ENCODE assay signal across 1 cellular context in the genomic region with DNA sequence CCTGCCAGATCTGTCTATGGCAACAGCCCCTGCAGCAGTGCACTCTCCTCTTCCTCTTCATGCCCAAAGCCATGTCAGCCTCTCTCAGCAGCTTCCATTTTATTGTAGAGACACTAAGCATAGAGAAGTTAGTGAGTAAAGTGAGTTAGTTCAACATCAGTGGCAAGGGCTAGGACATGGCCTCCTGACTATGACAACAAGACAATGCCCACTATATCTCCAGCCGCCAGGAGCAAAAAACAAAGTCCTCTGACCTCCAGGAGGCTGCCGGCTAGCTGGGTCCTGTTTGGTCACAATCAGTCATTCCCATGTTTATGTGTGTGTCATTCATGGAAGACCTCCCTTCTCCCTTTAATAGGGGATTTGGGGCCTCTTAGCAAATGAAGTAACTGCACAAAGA.
A peak's percentile ranks its signal among the peaks of the same experiment; 100 is the strongest.
TF ChIP-seq lines count a peak whose summit lies in the region.

No MANE protein-coding gene starts in this region.

TF ChIP-seq in HepG2, 621 proteins besides CTCF, POLR2A, EP300 and RAD21:
- TF ChIP-seq, protein P1, sequence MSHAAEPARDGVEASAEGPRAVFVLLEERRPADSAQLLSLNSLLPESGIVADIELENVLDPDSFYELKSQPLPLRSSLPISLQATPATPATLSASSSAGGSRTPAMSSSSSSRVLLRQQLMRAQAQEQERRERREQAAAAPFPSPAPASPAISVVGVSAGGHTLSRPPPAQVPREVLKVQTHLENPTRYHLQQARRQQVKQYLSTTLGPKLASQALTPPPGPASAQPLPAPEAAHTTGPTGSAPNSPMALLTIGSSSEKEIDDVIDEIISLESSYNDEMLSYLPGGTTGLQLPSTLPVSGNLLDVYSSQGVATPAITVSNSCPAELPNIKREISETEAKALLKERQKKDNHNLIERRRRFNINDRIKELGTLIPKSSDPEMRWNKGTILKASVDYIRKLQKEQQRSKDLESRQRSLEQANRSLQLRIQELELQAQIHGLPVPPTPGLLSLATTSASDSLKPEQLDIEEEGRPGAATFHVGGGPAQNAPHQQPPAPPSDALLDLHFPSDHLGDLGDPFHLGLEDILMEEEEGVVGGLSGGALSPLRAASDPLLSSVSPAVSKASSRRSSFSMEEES (CRISPR knock-in tag; IDR thresholded peaks at IDR 0.05), result no peak
- TF ChIP-seq NCOR1 (IDR thresholded peaks at IDR 0.05; ENCODE audit: borderline replicate concordance, low read length) (peak; percentile 26; the same call in 1 of the 2 replicates), POGZ (CRISPR knock-in tag; IDR thresholded peaks at IDR 0.05) (peak; percentile 43), SOX6 (IDR thresholded peaks at IDR 0.05) (no peak), SOX6 (CRISPR knock-in tag; IDR thresholded peaks at IDR 0.05) (peak; percentile 66), GZF1 (CRISPR knock-in tag; IDR thresholded peaks at IDR 0.05) (no peak), TOE1 (CRISPR knock-in tag; IDR thresholded peaks at IDR 0.05) (no peak), HNF4A (CRISPR knock-in tag; IDR thresholded peaks at IDR 0.05) (peak; percentile 64), HDAC6 (IDR thresholded peaks at IDR 0.05; ENCODE audit: low read depth, low read length) (no peak), FOXA3 (CRISPR knock-in tag; IDR thresholded peaks at IDR 0.05) (0 out of 2 replicates have a peak, but pooled peaks have one; percentile 29), ATF7 (IDR thresholded peaks at IDR 0.05) (no peak), ATF7 (CRISPR knock-in tag; IDR thresholded peaks at IDR 0.05) (no peak), ZNF644 (CRISPR knock-in tag; IDR thresholded peaks at IDR 0.05; ENCODE audit: low read depth) (peak; percentile 53; the same call in 1 of the 2 replicates), ZMYM4 (CRISPR knock-in tag; IDR thresholded peaks at IDR 0.05) (peak; percentile 58; the same call in 1 of the 2 replicates), SOX5 (CRISPR knock-in tag; IDR thresholded peaks at IDR 0.05; ENCODE audit: borderline replicate concordance) (peak; percentile 35; the same call in 1 of the 2 replicates), HNF4G (IDR thresholded peaks at IDR 0.05; ENCODE audit: borderline replicate concordance, low read depth, low read length) (peak; percentile 58; the same call in 1 of the 2 replicates), HNF4G (CRISPR knock-in tag; IDR thresholded peaks at IDR 0.05; ENCODE audit: borderline replicate concordance, low read depth) (no peak), SOX13 (IDR thresholded peaks at IDR 0.05) (no peak), SOX13 (CRISPR knock-in tag; conservative IDR thresholded peaks at IDR 0.05 in 1 of 2, IDR thresholded peaks at IDR 0.05 in 1 of 2) (peak in 1 of 2 experiments; percentile 69; a peak in 2 of 4 replicates)
- TF ChIP-seq, protein P2, sequence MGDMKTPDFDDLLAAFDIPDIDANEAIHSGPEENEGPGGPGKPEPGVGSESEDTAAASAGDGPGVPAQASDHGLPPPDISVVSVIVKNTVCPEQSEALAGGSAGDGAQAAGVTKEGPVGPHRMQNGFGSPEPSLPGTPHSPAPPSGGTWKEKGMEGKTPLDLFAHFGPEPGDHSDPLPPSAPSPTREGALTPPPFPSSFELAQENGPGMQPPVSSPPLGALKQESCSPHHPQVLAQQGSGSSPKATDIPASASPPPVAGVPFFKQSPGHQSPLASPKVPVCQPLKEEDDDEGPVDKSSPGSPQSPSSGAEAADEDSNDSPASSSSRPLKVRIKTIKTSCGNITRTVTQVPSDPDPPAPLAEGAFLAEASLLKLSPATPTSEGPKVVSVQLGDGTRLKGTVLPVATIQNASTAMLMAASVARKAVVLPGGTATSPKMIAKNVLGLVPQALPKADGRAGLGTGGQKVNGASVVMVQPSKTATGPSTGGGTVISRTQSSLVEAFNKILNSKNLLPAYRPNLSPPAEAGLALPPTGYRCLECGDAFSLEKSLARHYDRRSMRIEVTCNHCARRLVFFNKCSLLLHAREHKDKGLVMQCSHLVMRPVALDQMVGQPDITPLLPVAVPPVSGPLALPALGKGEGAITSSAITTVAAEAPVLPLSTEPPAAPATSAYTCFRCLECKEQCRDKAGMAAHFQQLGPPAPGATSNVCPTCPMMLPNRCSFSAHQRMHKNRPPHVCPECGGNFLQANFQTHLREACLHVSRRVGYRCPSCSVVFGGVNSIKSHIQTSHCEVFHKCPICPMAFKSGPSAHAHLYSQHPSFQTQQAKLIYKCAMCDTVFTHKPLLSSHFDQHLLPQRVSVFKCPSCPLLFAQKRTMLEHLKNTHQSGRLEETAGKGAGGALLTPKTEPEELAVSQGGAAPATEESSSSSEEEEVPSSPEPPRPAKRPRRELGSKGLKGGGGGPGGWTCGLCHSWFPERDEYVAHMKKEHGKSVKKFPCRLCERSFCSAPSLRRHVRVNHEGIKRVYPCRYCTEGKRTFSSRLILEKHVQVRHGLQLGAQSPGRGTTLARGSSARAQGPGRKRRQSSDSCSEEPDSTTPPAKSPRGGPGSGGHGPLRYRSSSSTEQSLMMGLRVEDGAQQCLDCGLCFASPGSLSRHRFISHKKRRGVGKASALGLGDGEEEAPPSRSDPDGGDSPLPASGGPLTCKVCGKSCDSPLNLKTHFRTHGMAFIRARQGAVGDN (CRISPR knock-in tag; IDR thresholded peaks at IDR 0.05), result 0 out of 2 replicates have a peak, but pooled peaks have one; percentile 9
- TF ChIP-seq, protein P3, sequence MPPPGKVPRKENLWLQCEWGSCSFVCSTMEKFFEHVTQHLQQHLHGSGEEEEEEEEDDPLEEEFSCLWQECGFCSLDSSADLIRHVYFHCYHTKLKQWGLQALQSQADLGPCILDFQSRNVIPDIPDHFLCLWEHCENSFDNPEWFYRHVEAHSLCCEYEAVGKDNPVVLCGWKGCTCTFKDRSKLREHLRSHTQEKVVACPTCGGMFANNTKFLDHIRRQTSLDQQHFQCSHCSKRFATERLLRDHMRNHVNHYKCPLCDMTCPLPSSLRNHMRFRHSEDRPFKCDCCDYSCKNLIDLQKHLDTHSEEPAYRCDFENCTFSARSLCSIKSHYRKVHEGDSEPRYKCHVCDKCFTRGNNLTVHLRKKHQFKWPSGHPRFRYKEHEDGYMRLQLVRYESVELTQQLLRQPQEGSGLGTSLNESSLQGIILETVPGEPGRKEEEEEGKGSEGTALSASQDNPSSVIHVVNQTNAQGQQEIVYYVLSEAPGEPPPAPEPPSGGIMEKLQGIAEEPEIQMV (CRISPR knock-in tag; IDR thresholded peaks at IDR 0.05; ENCODE audit: low read depth), result no peak
- TF ChIP-seq, protein P4, sequence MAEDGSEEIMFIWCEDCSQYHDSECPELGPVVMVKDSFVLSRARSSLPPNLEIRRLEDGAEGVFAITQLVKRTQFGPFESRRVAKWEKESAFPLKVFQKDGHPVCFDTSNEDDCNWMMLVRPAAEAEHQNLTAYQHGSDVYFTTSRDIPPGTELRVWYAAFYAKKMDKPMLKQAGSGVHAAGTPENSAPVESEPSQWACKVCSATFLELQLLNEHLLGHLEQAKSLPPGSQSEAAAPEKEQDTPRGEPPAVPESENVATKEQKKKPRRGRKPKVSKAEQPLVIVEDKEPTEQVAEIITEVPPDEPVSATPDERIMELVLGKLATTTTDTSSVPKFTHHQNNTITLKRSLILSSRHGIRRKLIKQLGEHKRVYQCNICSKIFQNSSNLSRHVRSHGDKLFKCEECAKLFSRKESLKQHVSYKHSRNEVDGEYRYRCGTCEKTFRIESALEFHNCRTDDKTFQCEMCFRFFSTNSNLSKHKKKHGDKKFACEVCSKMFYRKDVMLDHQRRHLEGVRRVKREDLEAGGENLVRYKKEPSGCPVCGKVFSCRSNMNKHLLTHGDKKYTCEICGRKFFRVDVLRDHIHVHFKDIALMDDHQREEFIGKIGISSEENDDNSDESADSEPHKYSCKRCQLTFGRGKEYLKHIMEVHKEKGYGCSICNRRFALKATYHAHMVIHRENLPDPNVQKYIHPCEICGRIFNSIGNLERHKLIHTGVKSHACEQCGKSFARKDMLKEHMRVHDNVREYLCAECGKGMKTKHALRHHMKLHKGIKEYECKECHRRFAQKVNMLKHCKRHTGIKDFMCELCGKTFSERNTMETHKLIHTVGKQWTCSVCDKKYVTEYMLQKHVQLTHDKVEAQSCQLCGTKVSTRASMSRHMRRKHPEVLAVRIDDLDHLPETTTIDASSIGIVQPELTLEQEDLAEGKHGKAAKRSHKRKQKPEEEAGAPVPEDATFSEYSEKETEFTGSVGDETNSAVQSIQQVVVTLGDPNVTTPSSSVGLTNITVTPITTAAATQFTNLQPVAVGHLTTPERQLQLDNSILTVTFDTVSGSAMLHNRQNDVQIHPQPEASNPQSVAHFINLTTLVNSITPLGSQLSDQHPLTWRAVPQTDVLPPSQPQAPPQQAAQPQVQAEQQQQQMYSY (CRISPR knock-in tag; IDR thresholded peaks at IDR 0.05), result no peak
- TF ChIP-seq, protein P5, sequence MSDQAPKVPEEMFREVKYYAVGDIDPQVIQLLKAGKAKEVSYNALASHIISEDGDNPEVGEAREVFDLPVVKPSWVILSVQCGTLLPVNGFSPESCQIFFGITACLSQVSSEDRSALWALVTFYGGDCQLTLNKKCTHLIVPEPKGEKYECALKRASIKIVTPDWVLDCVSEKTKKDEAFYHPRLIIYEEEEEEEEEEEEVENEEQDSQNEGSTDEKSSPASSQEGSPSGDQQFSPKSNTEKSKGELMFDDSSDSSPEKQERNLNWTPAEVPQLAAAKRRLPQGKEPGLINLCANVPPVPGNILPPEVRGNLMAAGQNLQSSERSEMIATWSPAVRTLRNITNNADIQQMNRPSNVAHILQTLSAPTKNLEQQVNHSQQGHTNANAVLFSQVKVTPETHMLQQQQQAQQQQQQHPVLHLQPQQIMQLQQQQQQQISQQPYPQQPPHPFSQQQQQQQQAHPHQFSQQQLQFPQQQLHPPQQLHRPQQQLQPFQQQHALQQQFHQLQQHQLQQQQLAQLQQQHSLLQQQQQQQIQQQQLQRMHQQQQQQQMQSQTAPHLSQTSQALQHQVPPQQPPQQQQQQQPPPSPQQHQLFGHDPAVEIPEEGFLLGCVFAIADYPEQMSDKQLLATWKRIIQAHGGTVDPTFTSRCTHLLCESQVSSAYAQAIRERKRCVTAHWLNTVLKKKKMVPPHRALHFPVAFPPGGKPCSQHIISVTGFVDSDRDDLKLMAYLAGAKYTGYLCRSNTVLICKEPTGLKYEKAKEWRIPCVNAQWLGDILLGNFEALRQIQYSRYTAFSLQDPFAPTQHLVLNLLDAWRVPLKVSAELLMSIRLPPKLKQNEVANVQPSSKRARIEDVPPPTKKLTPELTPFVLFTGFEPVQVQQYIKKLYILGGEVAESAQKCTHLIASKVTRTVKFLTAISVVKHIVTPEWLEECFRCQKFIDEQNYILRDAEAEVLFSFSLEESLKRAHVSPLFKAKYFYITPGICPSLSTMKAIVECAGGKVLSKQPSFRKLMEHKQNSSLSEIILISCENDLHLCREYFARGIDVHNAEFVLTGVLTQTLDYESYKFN (CRISPR knock-in tag; conservative IDR thresholded peaks at IDR 0.05), result 0 out of 2 replicates have a peak, but pooled peaks have one; percentile 11
- TF ChIP-seq, protein P6, sequence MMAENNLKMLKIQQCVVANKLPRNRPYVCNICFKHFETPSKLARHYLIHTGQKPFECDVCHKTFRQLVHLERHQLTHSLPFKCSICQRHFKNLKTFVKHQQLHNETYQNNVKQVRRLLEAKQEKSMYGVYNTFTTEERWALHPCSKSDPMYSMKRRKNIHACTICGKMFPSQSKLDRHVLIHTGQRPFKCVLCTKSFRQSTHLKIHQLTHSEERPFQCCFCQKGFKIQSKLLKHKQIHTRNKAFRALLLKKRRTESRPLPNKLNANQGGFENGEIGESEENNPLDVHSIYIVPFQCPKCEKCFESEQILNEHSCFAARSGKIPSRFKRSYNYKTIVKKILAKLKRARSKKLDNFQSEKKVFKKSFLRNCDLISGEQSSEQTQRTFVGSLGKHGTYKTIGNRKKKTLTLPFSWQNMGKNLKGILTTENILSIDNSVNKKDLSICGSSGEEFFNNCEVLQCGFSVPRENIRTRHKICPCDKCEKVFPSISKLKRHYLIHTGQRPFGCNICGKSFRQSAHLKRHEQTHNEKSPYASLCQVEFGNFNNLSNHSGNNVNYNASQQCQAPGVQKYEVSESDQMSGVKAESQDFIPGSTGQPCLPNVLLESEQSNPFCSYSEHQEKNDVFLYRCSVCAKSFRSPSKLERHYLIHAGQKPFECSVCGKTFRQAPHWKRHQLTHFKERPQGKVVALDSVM (CRISPR knock-in tag; IDR thresholded peaks at IDR 0.05), result peak; percentile 69; the same call in 1 of the 2 replicates
- TF ChIP-seq, protein P7, sequence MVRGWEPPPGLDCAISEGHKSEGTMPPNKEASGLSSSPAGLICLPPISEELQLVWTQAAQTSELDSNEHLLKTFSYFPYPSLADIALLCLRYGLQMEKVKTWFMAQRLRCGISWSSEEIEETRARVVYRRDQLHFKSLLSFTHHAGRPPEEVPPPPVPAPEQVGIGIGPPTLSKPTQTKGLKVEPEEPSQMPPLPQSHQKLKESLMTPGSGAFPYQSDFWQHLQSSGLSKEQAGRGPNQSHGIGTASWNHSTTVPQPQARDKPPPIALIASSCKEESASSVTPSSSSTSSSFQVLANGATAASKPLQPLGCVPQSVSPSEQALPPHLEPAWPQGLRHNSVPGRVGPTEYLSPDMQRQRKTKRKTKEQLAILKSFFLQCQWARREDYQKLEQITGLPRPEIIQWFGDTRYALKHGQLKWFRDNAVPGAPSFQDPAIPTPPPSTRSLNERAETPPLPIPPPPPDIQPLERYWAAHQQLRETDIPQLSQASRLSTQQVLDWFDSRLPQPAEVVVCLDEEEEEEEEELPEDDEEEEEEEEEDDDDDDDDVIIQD (CRISPR knock-in tag; IDR thresholded peaks at IDR 0.05; ENCODE audit: low read depth), result 0 out of 2 replicates have a peak, but pooled peaks have one; percentile 23
